ENCODE assay signal across 11 cellular contexts in the genomic region with DNA sequence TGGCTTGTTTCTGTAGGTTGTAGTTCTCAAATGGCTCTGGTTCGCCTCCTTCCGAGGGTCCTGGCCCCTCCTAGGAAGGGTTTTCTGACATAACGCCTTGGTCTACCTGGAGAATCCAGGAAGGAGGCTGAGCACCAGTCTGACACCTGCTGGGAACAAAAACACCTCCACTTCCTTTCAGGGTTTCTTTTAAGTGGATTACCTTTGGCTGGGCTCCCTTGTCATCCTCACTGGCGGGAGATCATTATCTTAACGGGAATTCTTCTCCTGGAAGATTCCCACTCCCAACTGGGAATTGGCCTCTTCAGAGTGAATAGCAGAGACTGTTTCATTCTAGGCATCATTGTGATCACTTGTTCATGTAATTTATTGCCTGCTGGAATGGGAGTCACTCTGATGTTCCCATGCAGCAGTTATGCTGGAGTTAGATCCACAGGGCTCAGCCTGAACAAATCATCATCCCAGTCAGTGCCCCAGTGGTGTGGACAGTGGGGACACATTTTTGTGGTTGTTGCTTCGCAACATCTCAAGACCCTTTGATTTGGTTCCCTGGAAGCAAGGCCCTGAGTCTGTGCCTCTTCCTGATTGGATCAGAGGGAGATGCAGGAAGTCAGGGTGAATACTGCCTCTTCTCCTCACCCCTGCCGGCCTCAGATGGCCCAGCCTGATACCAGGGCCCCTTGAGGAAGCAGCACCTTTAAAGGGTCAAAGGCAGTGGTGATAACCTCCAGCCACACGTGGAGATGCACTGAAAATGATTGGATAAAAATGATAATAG.
"Had no signal": no experiment of that assay in that cellular context is flagged by ENCODE, and none has a peak within 500 bp of the region (broad histone marks: within the 10 kb centered on the region; RNA-seq: fewer than 3 reads in every experiment).

No MANE protein-coding gene starts in this region.

- FAIRE-seq: keratinocyte had no signal

- H3K27me3 ChIP-seq: foreskin keratinocyte, thyroid gland had no signal

- H3K4me1 ChIP-seq: foreskin keratinocyte, thyroid gland had no signal

- H3K27ac ChIP-seq: foreskin keratinocyte, thyroid gland had no signal

- DNase-seq: activated CD4-positive, alpha-beta T cell treated with anti-CD3 and anti-CD28 coated beads, Interleukin-2, amount 50 U/mL, for 1 hour; activated CD8-positive, alpha-beta memory T cell treated with anti-CD3 and anti-CD28 coated beads for 24 hours; activated naive CD4-positive, alpha-beta T cell treated with Interleukin-2 at 50 U/mL for 16 hours; activated naive CD8-positive, alpha-beta T cell treated with anti-CD3 and anti-CD28 coated beads, Interleukin-2, amount 50 U/mL, for 24 hours; aorta; effector memory CD4-positive, alpha-beta T cell; foreskin keratinocyte; naive B cell; stimulated activated CD4-positive, alpha-beta T cell treated with anti-CD3 and anti-CD28 coated beads, Interleukin-1b, Interleukin-23, amount 100 ng/mL, for 48 hours; thyroid gland had no signal

- H3K4me3 ChIP-seq: thyroid gland had no signal

- H3K9me3 ChIP-seq: thyroid gland had no signal
